Comparison of ENCODE assay signal across 8 cellular contexts in genomic region chr10:3935141-3935540, GRCh38.
DNase-seq lines count a peak whose midpoint lies in the region; ATAC-seq and TF ChIP-seq lines count a peak whose summit lies in the region.

No MANE protein-coding gene starts in this region.

- intact Hi-C loops in activated B cell treated with CpG ODN at 0.5 μM for 24 hours (cut with micrococcal nuclease): loop anchor here (1.0 to 5.0 kb wide), 9 partner anchors 33 to 693 kb away; partner anchors contain the start of gene KLF6

- POLR2A ChIA-PET in activated B cell treated with CpG ODN at 0.5 μM for 24 hours (lab: Charles Lee): interaction anchor here (0.6 to 3.0 kb wide), 6 partner anchors 60 to 213 kb away, joined by 3 to 27 read pairs (median 8); partner anchors contain the start of gene KLF6

- DNase-seq in GM13976 (ENCODE audit: low spot score) (peak; percentile 91), activated B cell treated with CpG ODN at 0.5 μM for 24 hours (peak; percentile 31), coronary artery (ENCODE audit: low spot score) (peak; percentile 88), tibial nerve (ENCODE audit: low spot score in 2 of 2) (peak in 1 of 2 donors; percentile 35), NCI-H2081 (lab: John Stamatoyannopoulos, UW) (no peak), NCI-H1694 treated with DMSO at 0.1 percent for 48 hours (lab: John Stamatoyannopoulos, UW) (no peak)
- peak; percentile 66 for DNase-seq in natural killer cell treated with Interleukin-12 subunit alpha and Interleukin-12 subunit beta and Interleukin-15 and Interleukin-18, amount 100 ng/mL, for 72 hours (ENCODE audit: low spot score)

- 17 to 24% methylated on average over 11 of the region's 11 CpGs for WGBS in tibial nerve, 2 donors

- peaks cover 31% of the 10 kb centered on the region for H3K4me1 Mint-ChIP-seq in activated B cell treated with CpG ODN at 0.5 μM for 24 hours
- H3K4me1 Mint-ChIP-seq in natural killer cell treated with Interleukin-12 subunit alpha and Interleukin-12 subunit beta and Interleukin-15 and Interleukin-18, amount 100 ng/mL, for 72 hours (ENCODE audit: low read depth in 2 of 2): peaks cover 55 to 58% of the 10 kb centered on the region in 2 donors

- peak overlapping the region; percentile 88 for H3K27ac Mint-ChIP-seq in activated B cell treated with CpG ODN at 0.5 μM for 24 hours
- peak overlapping the region; percentile 83 to 92 for H3K27ac Mint-ChIP-seq in natural killer cell treated with Interleukin-12 subunit alpha and Interleukin-12 subunit beta and Interleukin-15 and Interleukin-18, amount 100 ng/mL, for 72 hours

- H3K9me3 Mint-ChIP-seq in activated B cell treated with CpG ODN at 0.5 μM for 24 hours: no peaks in the 10 kb centered on the region
- peaks cover 3% of the 10 kb centered on the region for H3K9me3 Mint-ChIP-seq in natural killer cell treated with Interleukin-12 subunit alpha and Interleukin-12 subunit beta and Interleukin-15 and Interleukin-18, amount 100 ng/mL, for 72 hours

- H3K27me3 Mint-ChIP-seq in activated B cell treated with CpG ODN at 0.5 μM for 24 hours: no peaks in the 10 kb centered on the region
- H3K27me3 Mint-ChIP-seq in natural killer cell treated with Interleukin-12 subunit alpha and Interleukin-12 subunit beta and Interleukin-15 and Interleukin-18, amount 100 ng/mL, for 72 hours: peaks cover 0 to 2% of the 10 kb centered on the region in 2 donors

- peak overlapping the region; percentile 50 for H3K4me3 ChIP-seq in coronary artery
- H3K4me3 ChIP-seq in tibial nerve: peak overlapping the region; percentile 0 to 42 (median 29)

- H3K27me3 ChIP-seq in tibial nerve: no peaks in the 10 kb centered on the region

- peak overlapping the region; percentile 67 for H3K4me3 Mint-ChIP-seq in activated B cell treated with CpG ODN at 0.5 μM for 24 hours
- H3K4me3 Mint-ChIP-seq in natural killer cell treated with Interleukin-12 subunit alpha and Interleukin-12 subunit beta and Interleukin-15 and Interleukin-18, amount 100 ng/mL, for 72 hours: peak overlapping the region; percentile 80

- no peaks in the 10 kb centered on the region for H3K36me3 Mint-ChIP-seq in activated B cell treated with CpG ODN at 0.5 μM for 24 hours (ENCODE audit: low read depth)
- H3K36me3 Mint-ChIP-seq in natural killer cell treated with Interleukin-12 subunit alpha and Interleukin-12 subunit beta and Interleukin-15 and Interleukin-18, amount 100 ng/mL, for 72 hours: peaks cover 8% of the 10 kb centered on the region

- in situ Hi-C loops in GM13976 (cut with MboI; ENCODE audit: low sequenced_read_pairs, unreplicated experiment): no loop called here

- H3K9me3 ChIP-seq in tibial nerve: no peaks in the 10 kb centered on the region

- peak; percentile 98 for ATAC-seq in HG02642 (IDR thresholded peaks at IDR 0.05; ENCODE audit: poor library complexity, unreplicated experiment)
- ATAC-seq in activated B cell treated with CpG ODN at 0.5 μM for 24 hours (ENCODE audit: low read depth): peak; percentile 98
- peak; percentile 92 to 93 for ATAC-seq in natural killer cell treated with Interleukin-12 subunit alpha and Interleukin-12 subunit beta and Interleukin-15 and Interleukin-18, amount 100 ng/mL, for 72 hours

- H3K27ac ChIP-seq in coronary artery: peak overlapping the region; percentile 88 to 89
- peak overlapping the region; percentile 76 to 94 (median 88) for H3K27ac ChIP-seq in tibial nerve

- TF ChIP-seq POLR2A in tibial nerve (IDR thresholded peaks at IDR 0.05): peak; percentile 10 to 27

- H3K4me1 ChIP-seq in tibial nerve: peaks cover 0 to 8% (median 2%) of the 10 kb centered on the region in 4 donors

- TF ChIP-seq CTCF in GM13976 (IDR thresholded peaks at IDR 0.05; ENCODE audit: borderline replicate concordance, control extremely low read depth, extremely low read depth, insufficient read depth, missing control alignments) (no peak), activated B cell treated with CpG ODN at 0.5 μM for 24 hours (IDR thresholded peaks at IDR 0.05) (no peak), coronary artery (IDR thresholded peaks at IDR 0.05) (no peak), tibial nerve (IDR thresholded peaks at IDR 0.05) (peak in 1 of 5 experiments; percentile 18)

- CTCF ChIA-PET in activated B cell treated with CpG ODN at 0.5 μM for 24 hours (lab: Charles Lee): interaction anchor here (0.9 to 1.1 kb wide), 3 partner anchors 33 to 150 kb away, joined by 3 to 4 read pairs (median 3); partner anchors contain the start of gene KLF6

- peak; percentile 72 to 95 for TF ChIP-seq EP300 in tibial nerve (IDR thresholded peaks at IDR 0.05)

- no peaks in the 10 kb centered on the region for H3K36me3 ChIP-seq in tibial nerve

Comparison
In these comparisons a context has a peak if more than half of its experiments do, and no peak if none do; other contexts are left out.
1. DNase-seq: peak in GM13976 (single experiment), activated B cell treated with CpG ODN at 0.5 μM for 24 hours (single experiment), coronary artery (single experiment) and natural killer cell treated with Interleukin-12 subunit alpha and Interleukin-12 subunit beta and Interleukin-15 and Interleukin-18, amount 100 ng/mL, for 72 hours (single experiment); none in NCI-H2081 (0 of 2) and NCI-H1694 treated with DMSO at 0.1 percent for 48 hours (single experiment).
2. Peak in every context shown above with its lines, with median percentiles within 50 percentile points of each other: ATAC-seq.